ENCODE assay signal across 20 cellular contexts in genomic region chr18:59752666-59753065, GRCh38. TPM values are rescaled to one million over a fixed set of nuclear protein-coding genes. Genes with fewer than 3 reads are reported as not detected.
"Had no signal": no experiment of that assay in that cellular context is flagged by ENCODE, and none has a peak within 500 bp of the region (broad histone marks: within the 10 kb centered on the region; RNA-seq: fewer than 3 reads in every experiment).

No MANE protein-coding gene starts in this region.

- H3K27ac ChIP-seq: adrenal gland, foreskin keratinocyte, prostate gland, tibial artery, VCaP had no signal

- ATAC-seq: activated CD4-positive, CD25-positive, alpha-beta regulatory T cell treated with anti-CD3 and anti-CD28 coated beads, Interleukin-2, amount 50 U/mL, for 24 hours; activated naive CD4-positive, alpha-beta T cell treated with anti-CD3 and anti-CD28 coated beads, Interleukin-2, amount 50 U/mL, for 72 hours; esophagus mucosa; foreskin keratinocyte; left lung; naive thymus-derived CD8-positive, alpha-beta T cell had no signal

- H3K4me3 ChIP-seq: adrenal gland, left lung, lung, prostate gland, tibial artery had no signal

- H3K36me3 ChIP-seq: adrenal gland, left lung, prostate gland, tibial artery had no signal

- DNase-seq: activated CD4-positive, alpha-beta memory T cell treated with anti-CD3 and anti-CD28 coated beads, Interleukin-2, amount 10 ng/mL, durations not matched to agents 7 days and 5 days; activated CD4-positive, alpha-beta T cell treated with anti-CD3 and anti-CD28 coated beads, Interleukin-2, amount 10 ng/mL, durations not matched to agents 24 days and 14 days; activated gamma-delta T cell treated with Interleukin-2 at 50 U/mL for 16 hours; adrenal gland; central memory CD4-positive, alpha-beta T cell; effector memory CD4-positive, alpha-beta T cell; foreskin keratinocyte; kidney glomerular epithelial cell; left lung; naive thymus-derived CD8-positive, alpha-beta T cell; stimulated activated CD4-positive, alpha-beta T cell treated with anti-CD3 and anti-CD28 coated beads, Interleukin-4, amount 100 ng/mL, for 24 hours; stimulated activated naive CD4-positive, alpha-beta T cell treated with Interleukin-2 at 50 U/mL for 16 hours; tibial artery had no signal

- H3K4me1 ChIP-seq: left lung, prostate gland had no signal

- H3K9me3 ChIP-seq: adrenal gland, prostate gland, tibial artery had no signal

- H3K27me3 ChIP-seq: adrenal gland, foreskin keratinocyte, left lung, tibial artery had no signal

RNA-seq across cellular contexts. Expression of gene CCBE1, which starts 55.4 kb away (rescaled TPM):
- total RNA-seq: activated CD4-positive, alpha-beta memory T cell treated with anti-CD3 and anti-CD28 coated beads, Interleukin-2, amount 10 ng/mL, durations not matched to agents 7 days and 5 days; activated CD4-positive, alpha-beta T cell treated with anti-CD3 and anti-CD28 coated beads, Interleukin-2, amount 10 ng/mL, durations not matched to agents 24 days and 14 days; naive thymus-derived CD8-positive, alpha-beta T cell; T-helper 2 cell treated with Interferon-gamma antibody and Interleukin-4, amounts not matched to agents 100 ng/mL and 5 ng/mL, for 36 hours had no signal
